ENCODE assay signal across 12 cellular contexts in the genomic region with DNA sequence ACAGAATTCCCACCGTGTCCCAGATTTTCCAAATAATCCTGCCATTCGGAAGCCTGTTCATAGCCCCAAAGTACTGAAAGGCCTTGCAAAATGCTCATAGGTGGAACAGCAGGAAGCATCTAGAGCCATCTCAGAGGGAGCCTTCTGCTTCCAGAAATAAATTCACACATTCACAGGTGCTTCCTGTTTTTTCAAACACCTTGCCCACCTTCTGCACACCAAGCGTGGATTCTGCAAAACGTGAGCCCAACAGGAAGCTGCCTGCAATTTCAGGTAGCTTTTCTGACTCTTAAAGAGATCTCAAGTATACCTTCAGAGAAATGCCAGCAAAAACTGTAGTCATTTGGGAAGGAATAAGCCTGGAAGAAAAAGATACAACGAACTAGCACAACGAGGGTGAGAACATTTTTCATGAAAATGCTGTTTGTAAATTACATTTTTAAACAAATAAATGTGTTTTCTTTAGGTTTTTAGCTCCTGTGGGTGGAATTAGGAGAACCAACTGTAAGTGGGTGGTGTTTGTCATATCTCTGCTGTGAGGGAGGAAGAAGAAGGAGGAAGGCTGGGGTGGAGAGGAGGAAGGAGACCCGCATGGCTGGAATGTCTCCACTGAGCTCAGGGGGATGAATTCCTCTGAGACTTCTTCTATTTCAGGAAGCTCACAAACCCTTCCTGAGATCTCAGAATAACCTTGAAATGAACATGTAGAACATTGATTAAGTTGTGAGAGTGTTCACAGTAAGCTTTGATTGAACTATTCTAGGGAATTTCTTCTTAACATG. TPM values are rescaled to one million over a fixed set of nuclear protein-coding genes. Genes with fewer than 3 reads are reported as not detected.
A peak's percentile ranks its signal among the peaks of the same experiment; 100 is the strongest.
DNase-seq lines count a peak whose midpoint lies in the region; ATAC-seq and TF ChIP-seq lines count a peak whose summit lies in the region.
"Had no signal": no experiment of that assay in that cellular context is flagged by ENCODE, and none has a peak within 500 bp of the region (broad histone marks: within the 10 kb centered on the region; RNA-seq: fewer than 3 reads in every experiment).

A gene (plus strand): TSS at position 264 of the 782 bp plus-strand sequence.

- CTCF ChIA-PET in WTC11 (lab: Charles Lee), result interaction anchor here (0.9 kb wide), 1 partner anchor 51 kb away, joined by 4 read pairs; no protein-coding TSS in a partner anchor

- peaks cover 21% of the 10 kb centered on the region for H3K4me1 Mint-ChIP-seq in WTC11

- no peaks in the 10 kb centered on the region for H3K9me3 ChIP-seq in duodenal mucosa (ENCODE audit: control insufficient read depth in 1 of 2, low read length in 2 of 2)

- H3K27me3 ChIP-seq in duodenal mucosa (ENCODE audit: control insufficient read depth in 1 of 2, insufficient read depth in 2 of 2, low read length in 2 of 2), result no peaks in the 10 kb centered on the region

- no peak within 1 kb of the TSS for H3K9ac ChIP-seq in duodenal mucosa (ENCODE audit: low read depth in 1 of 2, low read length in 2 of 2)

- H3K27me3 Mint-ChIP-seq in WTC11 (ENCODE audit: low read depth), result no peaks in the 10 kb centered on the region

- POLR2A ChIA-PET in WTC11 (lab: Charles Lee), result no interaction called here

- peaks cover 12% of the 10 kb centered on the region for H3K9me3 Mint-ChIP-seq in WTC11

- no peak within 1 kb of the TSS for H3K27ac ChIP-seq in duodenal mucosa (ENCODE audit: low read depth, low read length)

- peak within 1 kb of the TSS; percentile 23 to 32 for H3K4me3 ChIP-seq in duodenal mucosa (ENCODE audit: low read depth in 1 of 2, low read length in 2 of 2)

- ATAC-seq in GM18502 (IDR thresholded peaks at IDR 0.05; ENCODE audit: poor library complexity, unreplicated experiment) (peak; percentile 41), GM21381 (IDR thresholded peaks at IDR 0.05; ENCODE audit: unreplicated experiment) (peak; percentile 47), HG03460 (IDR thresholded peaks at IDR 0.05; ENCODE audit: unreplicated experiment) (peak; percentile 35), WTC11 (no peak), HG02884 (IDR thresholded peaks at IDR 0.05; ENCODE audit: unreplicated experiment) (no peak)

- H3K36me3 ChIP-seq in duodenal mucosa (ENCODE audit: control insufficient read depth in 1 of 2, insufficient read depth in 2 of 2, low read length in 2 of 2), result no peaks in the 10 kb centered on the region

- TF ChIP-seq CTCF in WTC11 (IDR thresholded peaks at IDR 0.05), result no peak

- DNase-seq in WTC11 (ENCODE audit: low spot score) (no peak), NCI-H2227 (lab: John Stamatoyannopoulos, UW; ENCODE audit: unreplicated experiment) (no peak), GOT3 (lab: John Stamatoyannopoulos, UW) (no peak)
- DNase-seq: amniotic stem cell, midbrain, NCI-H2029, trophoblast cell had no signal

- no peak within 1 kb of the TSS for H3K4me3 Mint-ChIP-seq in WTC11

- H3K36me3 Mint-ChIP-seq in WTC11, result no peaks in the 10 kb centered on the region

- no peaks in the 10 kb centered on the region for H3K4me1 ChIP-seq in duodenal mucosa (ENCODE audit: control insufficient read depth in 1 of 2, insufficient read depth in 2 of 2, low read length in 2 of 2)

- H3K27ac Mint-ChIP-seq in WTC11, result no peak within 1 kb of the TSS

TF ChIP-seq in WTC11, 78 proteins besides CTCF, POLR2A, EP300 and RAD21:
- TF ChIP-seq TCF7 (CRISPR knock-in tag; IDR thresholded peaks at IDR 0.05; ENCODE audit: low read depth) (no peak), SMAD3 (CRISPR knock-in tag; IDR thresholded peaks at IDR 0.05; ENCODE audit: borderline replicate concordance) (no peak), ZNF263 (CRISPR knock-in tag; IDR thresholded peaks at IDR 0.05; ENCODE audit: low read depth) (no peak), NR2C2 (CRISPR knock-in tag; IDR thresholded peaks at IDR 0.05) (no peak), HMGA2 (CRISPR knock-in tag; IDR thresholded peaks at IDR 0.05) (no peak), ZNF232 (CRISPR knock-in tag; IDR thresholded peaks at IDR 0.05) (no peak), CREM (CRISPR knock-in tag; IDR thresholded peaks at IDR 0.05) (no peak), OVOL2 (CRISPR knock-in tag; IDR thresholded peaks at IDR 0.05; ENCODE audit: borderline replicate concordance) (no peak), ZNF219 (CRISPR knock-in tag; IDR thresholded peaks at IDR 0.05; ENCODE audit: borderline replicate concordance) (no peak), EMX1 (CRISPR knock-in tag; IDR thresholded peaks at IDR 0.05) (no peak), JUN (CRISPR knock-in tag; IDR thresholded peaks at IDR 0.05) (no peak), NFATC4 (CRISPR knock-in tag; IDR thresholded peaks at IDR 0.05) (no peak)
- TF ChIP-seq, protein P1, sequence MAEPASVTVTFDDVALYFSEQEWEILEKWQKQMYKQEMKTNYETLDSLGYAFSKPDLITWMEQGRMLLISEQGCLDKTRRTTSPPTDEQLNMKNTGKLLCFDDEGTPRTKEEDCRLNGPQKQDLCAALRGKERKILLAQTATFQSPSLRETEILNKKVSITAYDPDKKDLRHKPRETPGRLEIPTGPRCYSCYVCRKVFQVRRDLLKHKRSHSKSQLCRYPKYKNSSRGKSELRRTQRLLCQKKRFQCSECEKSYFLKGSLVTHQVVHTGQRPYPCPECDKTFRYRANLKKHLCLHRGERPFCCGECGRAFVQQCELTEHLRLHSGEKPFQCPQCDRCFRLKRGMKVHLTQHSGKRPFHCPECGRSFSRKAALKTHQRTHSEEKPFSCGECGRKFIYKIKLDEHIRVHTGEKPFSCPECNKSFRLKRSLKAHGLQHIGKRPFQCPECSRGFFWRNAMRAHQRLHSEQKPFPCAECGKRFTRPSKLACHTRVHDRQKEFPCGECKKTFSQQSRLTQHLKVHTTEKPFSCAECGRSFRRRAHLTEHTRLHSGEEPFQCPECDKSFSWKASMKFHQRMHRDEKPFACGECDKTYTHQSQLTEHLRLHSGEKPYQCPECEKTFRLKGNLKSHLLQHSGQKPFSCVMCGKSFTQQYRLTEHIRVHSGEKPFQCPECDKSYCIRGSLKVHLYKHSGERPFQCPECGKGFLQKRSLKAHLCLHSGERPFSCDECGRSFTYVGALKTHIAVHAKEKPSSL (CRISPR knock-in tag; conservative IDR thresholded peaks at IDR 0.05), result no peak
- TF ChIP-seq, protein P2, sequence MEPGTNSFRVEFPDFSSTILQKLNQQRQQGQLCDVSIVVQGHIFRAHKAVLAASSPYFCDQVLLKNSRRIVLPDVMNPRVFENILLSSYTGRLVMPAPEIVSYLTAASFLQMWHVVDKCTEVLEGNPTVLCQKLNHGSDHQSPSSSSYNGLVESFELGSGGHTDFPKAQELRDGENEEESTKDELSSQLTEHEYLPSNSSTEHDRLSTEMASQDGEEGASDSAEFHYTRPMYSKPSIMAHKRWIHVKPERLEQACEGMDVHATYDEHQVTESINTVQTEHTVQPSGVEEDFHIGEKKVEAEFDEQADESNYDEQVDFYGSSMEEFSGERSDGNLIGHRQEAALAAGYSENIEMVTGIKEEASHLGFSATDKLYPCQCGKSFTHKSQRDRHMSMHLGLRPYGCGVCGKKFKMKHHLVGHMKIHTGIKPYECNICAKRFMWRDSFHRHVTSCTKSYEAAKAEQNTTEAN (CRISPR knock-in tag; IDR thresholded peaks at IDR 0.05), result no peak
- TF ChIP-seq, protein P3, sequence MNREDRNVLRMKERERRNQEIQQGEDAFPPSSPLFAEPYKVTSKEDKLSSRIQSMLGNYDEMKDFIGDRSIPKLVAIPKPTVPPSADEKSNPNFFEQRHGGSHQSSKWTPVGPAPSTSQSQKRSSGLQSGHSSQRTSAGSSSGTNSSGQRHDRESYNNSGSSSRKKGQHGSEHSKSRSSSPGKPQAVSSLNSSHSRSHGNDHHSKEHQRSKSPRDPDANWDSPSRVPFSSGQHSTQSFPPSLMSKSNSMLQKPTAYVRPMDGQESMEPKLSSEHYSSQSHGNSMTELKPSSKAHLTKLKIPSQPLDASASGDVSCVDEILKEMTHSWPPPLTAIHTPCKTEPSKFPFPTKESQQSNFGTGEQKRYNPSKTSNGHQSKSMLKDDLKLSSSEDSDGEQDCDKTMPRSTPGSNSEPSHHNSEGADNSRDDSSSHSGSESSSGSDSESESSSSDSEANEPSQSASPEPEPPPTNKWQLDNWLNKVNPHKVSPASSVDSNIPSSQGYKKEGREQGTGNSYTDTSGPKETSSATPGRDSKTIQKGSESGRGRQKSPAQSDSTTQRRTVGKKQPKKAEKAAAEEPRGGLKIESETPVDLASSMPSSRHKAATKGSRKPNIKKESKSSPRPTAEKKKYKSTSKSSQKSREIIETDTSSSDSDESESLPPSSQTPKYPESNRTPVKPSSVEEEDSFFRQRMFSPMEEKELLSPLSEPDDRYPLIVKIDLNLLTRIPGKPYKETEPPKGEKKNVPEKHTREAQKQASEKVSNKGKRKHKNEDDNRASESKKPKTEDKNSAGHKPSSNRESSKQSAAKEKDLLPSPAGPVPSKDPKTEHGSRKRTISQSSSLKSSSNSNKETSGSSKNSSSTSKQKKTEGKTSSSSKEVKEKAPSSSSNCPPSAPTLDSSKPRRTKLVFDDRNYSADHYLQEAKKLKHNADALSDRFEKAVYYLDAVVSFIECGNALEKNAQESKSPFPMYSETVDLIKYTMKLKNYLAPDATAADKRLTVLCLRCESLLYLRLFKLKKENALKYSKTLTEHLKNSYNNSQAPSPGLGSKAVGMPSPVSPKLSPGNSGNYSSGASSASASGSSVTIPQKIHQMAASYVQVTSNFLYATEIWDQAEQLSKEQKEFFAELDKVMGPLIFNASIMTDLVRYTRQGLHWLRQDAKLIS (CRISPR knock-in tag; IDR thresholded peaks at IDR 0.05; ENCODE audit: borderline replicate concordance), result no peak
- TF ChIP-seq, protein P4, sequence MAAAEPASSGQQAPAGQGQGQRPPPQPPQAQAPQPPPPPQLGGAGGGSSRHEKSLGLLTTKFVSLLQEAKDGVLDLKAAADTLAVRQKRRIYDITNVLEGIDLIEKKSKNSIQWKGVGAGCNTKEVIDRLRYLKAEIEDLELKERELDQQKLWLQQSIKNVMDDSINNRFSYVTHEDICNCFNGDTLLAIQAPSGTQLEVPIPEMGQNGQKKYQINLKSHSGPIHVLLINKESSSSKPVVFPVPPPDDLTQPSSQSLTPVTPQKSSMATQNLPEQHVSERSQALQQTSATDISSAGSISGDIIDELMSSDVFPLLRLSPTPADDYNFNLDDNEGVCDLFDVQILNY (CRISPR knock-in tag; IDR thresholded peaks at IDR 0.05), result no peak
- TF ChIP-seq, protein P5, sequence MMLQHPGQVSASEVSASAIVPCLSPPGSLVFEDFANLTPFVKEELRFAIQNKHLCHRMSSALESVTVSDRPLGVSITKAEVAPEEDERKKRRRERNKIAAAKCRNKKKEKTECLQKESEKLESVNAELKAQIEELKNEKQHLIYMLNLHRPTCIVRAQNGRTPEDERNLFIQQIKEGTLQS (CRISPR knock-in tag; conservative IDR thresholded peaks at IDR 0.05), result no peak
- TF ChIP-seq, protein P6, sequence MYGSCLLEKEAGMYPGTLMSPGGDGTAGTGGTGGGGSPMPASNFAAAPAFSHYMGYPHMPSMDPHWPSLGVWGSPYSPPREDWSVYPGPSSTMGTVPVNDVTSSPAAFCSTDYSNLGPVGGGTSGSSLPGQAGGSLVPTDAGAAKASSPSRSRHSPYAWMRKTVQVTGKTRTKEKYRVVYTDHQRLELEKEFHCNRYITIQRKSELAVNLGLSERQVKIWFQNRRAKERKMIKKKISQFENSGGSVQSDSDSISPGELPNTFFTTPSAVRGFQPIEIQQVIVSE (CRISPR knock-in tag; IDR thresholded peaks at IDR 0.05; ENCODE audit: borderline replicate concordance), result no peak

RNA-seq across cellular contexts. Expression of the gene that starts here (rescaled TPM):
- not detected in 3 replicates for total RNA-seq in WTC11 (2021)

Comparison
In these comparisons a context has a peak if more than half of its experiments do, and no peak if none do; other contexts are left out.
1. ATAC-seq: peak in GM18502 (single experiment), GM21381 (single experiment) and HG03460 (single experiment); none in WTC11 (single experiment) and HG02884 (single experiment).